ENCODE assay signal across 31 cellular contexts in the genomic region with DNA sequence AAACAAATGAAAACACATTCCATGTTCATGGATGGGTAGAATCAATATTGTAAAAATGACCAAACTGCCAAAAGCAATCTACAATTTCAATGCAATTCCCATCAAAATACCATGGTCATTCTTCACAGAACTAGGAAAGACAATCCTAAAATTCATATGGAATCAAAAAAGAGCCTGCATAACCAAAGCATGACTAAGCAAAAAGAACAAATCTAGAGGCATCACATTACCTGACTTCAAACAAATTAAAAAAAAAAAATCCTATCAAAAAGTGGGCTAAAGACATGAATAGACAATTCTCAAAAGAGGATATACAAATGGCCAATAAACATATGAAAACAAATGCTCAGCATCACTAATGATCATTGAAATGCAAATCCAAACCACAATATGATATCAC.
"Had no signal": no experiment of that assay in that cellular context is flagged by ENCODE, and none has a peak within 500 bp of the region (broad histone marks: within the 10 kb centered on the region; RNA-seq: fewer than 3 reads in every experiment).

No MANE protein-coding gene starts in this region.

- H3K4me2 ChIP-seq: neural progenitor cell, smooth muscle cell had no signal

- H3K9me3 ChIP-seq: ovary, suprapubic skin, testis, transverse colon, upper lobe of right lung, uterus had no signal

- H2AFZ ChIP-seq: neural progenitor cell, parathyroid adenoma had no signal

- H3K36me3 ChIP-seq: neural progenitor cell, ovary, spleen, suprapubic skin, tibial artery, transverse colon, upper lobe of right lung, uterus had no signal

- H3K4me3 Mint-ChIP-seq: natural killer cell; nephron; neural progenitor cell; stimulated activated memory B cell treated with anti-CD40 and anti-IgM and Interleukin-4, amounts not matched to agents 10 μg/mL and 1 μg/mL and 100 μg/mL, for 72 hours; stimulated activated naive CD8-positive, alpha-beta T cell treated with anti-CD3 and anti-CD28 coated beads, Interleukin-15, amount 100 ng/mL, for 72 hours; type B pancreatic cell had no signal

- H3K4me3 ChIP-seq: neural progenitor cell, ovary, psoas muscle, skin epidermis, smooth muscle cell, spleen, suprapubic skin, testis, tibial artery, transverse colon, upper lobe of right lung, uterus had no signal

- DNase-seq: natural killer cell; occipital lobe; ovary; posterior cingulate gyrus; psoas muscle; right cardiac atrium; spleen; stimulated activated CD4-positive, alpha-beta T cell treated with anti-CD3 and anti-CD28 coated beads, Interleukin-12 subunit alpha, Interleukin-12 subunit beta, amount 100 ng/mL, for 4 hours; stimulated activated CD4-positive, alpha-beta T cell treated with anti-CD3 and anti-CD28 coated beads, Interleukin-1b, Interleukin-23, amount 100 ng/mL, for 48 hours; stimulated activated CD4-positive, alpha-beta T cell treated with anti-CD3 and anti-CD28 coated beads, Interleukin-4, amount 100 ng/mL, for 1 hour; stimulated activated CD4-positive, alpha-beta T cell treated with anti-CD3 and anti-CD28 coated beads, Interleukin-4, amount 100 ng/mL, for 4 hours; stimulated activated CD8-positive, alpha-beta memory T cell treated with anti-CD3 and anti-CD28 coated beads, Interleukin-4, amount 100 ng/mL, for 48 hours; stimulated activated naive CD4-positive, alpha-beta T cell; stimulated activated naive CD8-positive, alpha-beta T cell treated with anti-CD3 and anti-CD28 coated beads, Interleukin-15, amount 100 ng/mL, for 72 hours; stimulated activated naive CD8-positive, alpha-beta T cell treated with anti-CD3 and anti-CD28 coated beads, Interleukin-15, Interleukin-2, amounts not matched to agents 100 U/mL and 50 U/mL, for 24 hours; substantia nigra; testis; tibial artery; transverse colon; upper lobe of right lung; uterus had no signal

- H3K27ac Mint-ChIP-seq: natural killer cell; nephron; neural progenitor cell; progenitor cell of endocrine pancreas; stimulated activated memory B cell treated with anti-CD40 and anti-IgM and Interleukin-4, amounts not matched to agents 10 μg/mL and 1 μg/mL and 100 μg/mL, for 72 hours; stimulated activated naive CD8-positive, alpha-beta T cell treated with anti-CD3 and anti-CD28 coated beads, Interleukin-15, amount 100 ng/mL, for 72 hours; type B pancreatic cell had no signal

- H3K4me1 ChIP-seq: neural progenitor cell, parathyroid adenoma, psoas muscle, spleen, suprapubic skin, testis, tibial artery, transverse colon, upper lobe of right lung, uterus had no signal

- H3K27ac ChIP-seq: neural progenitor cell, ovary, parathyroid adenoma, psoas muscle, skin epidermis, spleen, suprapubic skin, testis, tibial artery, transverse colon, upper lobe of right lung, uterus had no signal

- H3K27me3 Mint-ChIP-seq: progenitor cell of endocrine pancreas; stimulated activated naive CD8-positive, alpha-beta T cell treated with anti-CD3 and anti-CD28 coated beads, Interleukin-15, amount 100 ng/mL, for 72 hours; type B pancreatic cell had no signal

- H3K79me2 ChIP-seq: parathyroid adenoma had no signal

- H3K9me3 Mint-ChIP-seq: type B pancreatic cell had no signal

- H3K27me3 ChIP-seq: neural progenitor cell, ovary, spleen, suprapubic skin, testis, tibial artery, transverse colon, upper lobe of right lung, uterus had no signal

- H3K9ac ChIP-seq: neural progenitor cell, parathyroid adenoma had no signal

- H3K36me3 Mint-ChIP-seq: natural killer cell; neural progenitor cell; stimulated activated memory B cell treated with anti-CD40 and anti-IgM and Interleukin-4, amounts not matched to agents 10 μg/mL and 1 μg/mL and 100 μg/mL, for 72 hours; type B pancreatic cell had no signal

- ATAC-seq: natural killer cell; psoas muscle; right cardiac atrium; sciatic nerve; stimulated activated memory B cell treated with anti-CD40 and anti-IgM and Interleukin-4, amounts not matched to agents 10 μg/mL and 1 μg/mL and 100 μg/mL, for 72 hours; stimulated activated naive CD8-positive, alpha-beta T cell treated with anti-CD3 and anti-CD28 coated beads, Interleukin-15, amount 100 ng/mL, for 72 hours; stimulated activated naive CD8-positive, alpha-beta T cell treated with anti-CD3 and anti-CD28 coated beads, Interleukin-15, Interleukin-2, amounts not matched to agents 100 U/mL and 50 U/mL, for 24 hours; upper lobe of right lung had no signal

- H3K4me1 Mint-ChIP-seq: natural killer cell; nephron; neural progenitor cell; stimulated activated memory B cell treated with anti-CD40 and anti-IgM and Interleukin-4, amounts not matched to agents 10 μg/mL and 1 μg/mL and 100 μg/mL, for 72 hours; stimulated activated naive CD8-positive, alpha-beta T cell treated with anti-CD3 and anti-CD28 coated beads, Interleukin-15, amount 100 ng/mL, for 72 hours had no signal
